In genomic region chr5:124537136-124537919, GRCh38 we compare ENCODE assay signal across 1 cellular context.
TF ChIP-seq lines count a peak whose summit lies in the region.

No MANE protein-coding gene starts in this region.

TF ChIP-seq in H1, 55 proteins besides CTCF, POLR2A, EP300 and RAD21:
- TF ChIP-seq KDM4A (IDR thresholded peaks at IDR 0.05; ENCODE audit: low read depth, low read length, severe bottlenecking) = no peak
- no peak for TF ChIP-seq ATF3 (IDR thresholded peaks at IDR 0.05; ENCODE audit: insufficient read depth, low read depth, low read length)
- TF ChIP-seq SAP30 (IDR thresholded peaks at IDR 0.05; ENCODE audit: insufficient read depth, insufficient replicate concordance, low read length) = no peak
- peak; percentile 83; the same call in 1 of the 2 replicates for TF ChIP-seq MAFK (IDR thresholded peaks at IDR 0.05; ENCODE audit: low read depth, low read length)
